Comparison of ENCODE assay signal across 1 cellular context in genomic region chr22:38201718-38202436, GRCh38.
TF ChIP-seq lines count a peak whose summit lies in the region.

MAFF (plus strand) TSS chr22:38201994; CDS start chr22:38213854, 11,860 bp downstream.

TF ChIP-seq in HepG2, 621 proteins besides CTCF, POLR2A, EP300 and RAD21 (continued from another document and continues in another):
- TF ChIP-seq ZNF281 (CRISPR knock-in tag; IDR thresholded peaks at IDR 0.05; ENCODE audit: borderline replicate concordance) = no peak
- TF ChIP-seq, protein P1, sequence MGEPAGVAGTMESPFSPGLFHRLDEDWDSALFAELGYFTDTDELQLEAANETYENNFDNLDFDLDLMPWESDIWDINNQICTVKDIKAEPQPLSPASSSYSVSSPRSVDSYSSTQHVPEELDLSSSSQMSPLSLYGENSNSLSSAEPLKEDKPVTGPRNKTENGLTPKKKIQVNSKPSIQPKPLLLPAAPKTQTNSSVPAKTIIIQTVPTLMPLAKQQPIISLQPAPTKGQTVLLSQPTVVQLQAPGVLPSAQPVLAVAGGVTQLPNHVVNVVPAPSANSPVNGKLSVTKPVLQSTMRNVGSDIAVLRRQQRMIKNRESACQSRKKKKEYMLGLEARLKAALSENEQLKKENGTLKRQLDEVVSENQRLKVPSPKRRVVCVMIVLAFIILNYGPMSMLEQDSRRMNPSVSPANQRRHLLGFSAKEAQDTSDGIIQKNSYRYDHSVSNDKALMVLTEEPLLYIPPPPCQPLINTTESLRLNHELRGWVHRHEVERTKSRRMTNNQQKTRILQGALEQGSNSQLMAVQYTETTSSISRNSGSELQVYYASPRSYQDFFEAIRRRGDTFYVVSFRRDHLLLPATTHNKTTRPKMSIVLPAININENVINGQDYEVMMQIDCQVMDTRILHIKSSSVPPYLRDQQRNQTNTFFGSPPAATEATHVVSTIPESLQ (CRISPR knock-in tag; conservative IDR thresholded peaks at IDR 0.05) = no peak
- TF ChIP-seq NR1H2 (CRISPR knock-in tag; IDR thresholded peaks at IDR 0.05; ENCODE audit: borderline replicate concordance, low read depth) = no peak
- no peak for TF ChIP-seq RORA (CRISPR knock-in tag; IDR thresholded peaks at IDR 0.05)
- no peak for TF ChIP-seq SETDB1 (CRISPR knock-in tag; IDR thresholded peaks at IDR 0.05; ENCODE audit: borderline replicate concordance)
- TF ChIP-seq KAT7 (CRISPR knock-in tag; IDR thresholded peaks at IDR 0.05; ENCODE audit: borderline replicate concordance) = no peak
- TF ChIP-seq ZBED4 (CRISPR knock-in tag; IDR thresholded peaks at IDR 0.05; ENCODE audit: borderline replicate concordance) = no peak
- TF ChIP-seq IRF2 (CRISPR knock-in tag; IDR thresholded peaks at IDR 0.05) = peak; percentile 52; the same call in 1 of the 2 replicates
- no peak for TF ChIP-seq TRIM24 (CRISPR knock-in tag; IDR thresholded peaks at IDR 0.05)
- TF ChIP-seq ZFP90 (CRISPR knock-in tag; IDR thresholded peaks at IDR 0.05; ENCODE audit: borderline replicate concordance) = no peak; the same call in 1 of the 2 replicates
- peak; percentile 21 for TF ChIP-seq SKI (IDR thresholded peaks at IDR 0.05; ENCODE audit: partially characterized antibody)
- TF ChIP-seq, protein P2, sequence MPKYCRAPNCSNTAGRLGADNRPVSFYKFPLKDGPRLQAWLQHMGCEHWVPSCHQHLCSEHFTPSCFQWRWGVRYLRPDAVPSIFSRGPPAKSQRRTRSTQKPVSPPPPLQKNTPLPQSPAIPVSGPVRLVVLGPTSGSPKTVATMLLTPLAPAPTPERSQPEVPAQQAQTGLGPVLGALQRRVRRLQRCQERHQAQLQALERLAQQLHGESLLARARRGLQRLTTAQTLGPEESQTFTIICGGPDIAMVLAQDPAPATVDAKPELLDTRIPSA (CRISPR knock-in tag; IDR thresholded peaks at IDR 0.05; ENCODE audit: borderline replicate concordance) = no peak
- no peak for TF ChIP-seq TBL1XR1 (IDR thresholded peaks at IDR 0.05; ENCODE audit: borderline replicate concordance, low read length, partially characterized antibody)
- TF ChIP-seq ZNF841 (CRISPR knock-in tag; IDR thresholded peaks at IDR 0.05; ENCODE audit: borderline replicate concordance) = no peak
- no peak for TF ChIP-seq ZNF639 (CRISPR knock-in tag; conservative IDR thresholded peaks at IDR 0.05)
- no peak for TF ChIP-seq ZNF713 (CRISPR knock-in tag; IDR thresholded peaks at IDR 0.05)
- 0 out of 2 replicates have a peak, but pooled peaks have one; percentile 1 for TF ChIP-seq PHF21A (CRISPR knock-in tag; IDR thresholded peaks at IDR 0.05)
- no peak for TF ChIP-seq ZKSCAN1 (IDR thresholded peaks at IDR 0.05; ENCODE audit: low read length)
- TF ChIP-seq, protein P3, sequence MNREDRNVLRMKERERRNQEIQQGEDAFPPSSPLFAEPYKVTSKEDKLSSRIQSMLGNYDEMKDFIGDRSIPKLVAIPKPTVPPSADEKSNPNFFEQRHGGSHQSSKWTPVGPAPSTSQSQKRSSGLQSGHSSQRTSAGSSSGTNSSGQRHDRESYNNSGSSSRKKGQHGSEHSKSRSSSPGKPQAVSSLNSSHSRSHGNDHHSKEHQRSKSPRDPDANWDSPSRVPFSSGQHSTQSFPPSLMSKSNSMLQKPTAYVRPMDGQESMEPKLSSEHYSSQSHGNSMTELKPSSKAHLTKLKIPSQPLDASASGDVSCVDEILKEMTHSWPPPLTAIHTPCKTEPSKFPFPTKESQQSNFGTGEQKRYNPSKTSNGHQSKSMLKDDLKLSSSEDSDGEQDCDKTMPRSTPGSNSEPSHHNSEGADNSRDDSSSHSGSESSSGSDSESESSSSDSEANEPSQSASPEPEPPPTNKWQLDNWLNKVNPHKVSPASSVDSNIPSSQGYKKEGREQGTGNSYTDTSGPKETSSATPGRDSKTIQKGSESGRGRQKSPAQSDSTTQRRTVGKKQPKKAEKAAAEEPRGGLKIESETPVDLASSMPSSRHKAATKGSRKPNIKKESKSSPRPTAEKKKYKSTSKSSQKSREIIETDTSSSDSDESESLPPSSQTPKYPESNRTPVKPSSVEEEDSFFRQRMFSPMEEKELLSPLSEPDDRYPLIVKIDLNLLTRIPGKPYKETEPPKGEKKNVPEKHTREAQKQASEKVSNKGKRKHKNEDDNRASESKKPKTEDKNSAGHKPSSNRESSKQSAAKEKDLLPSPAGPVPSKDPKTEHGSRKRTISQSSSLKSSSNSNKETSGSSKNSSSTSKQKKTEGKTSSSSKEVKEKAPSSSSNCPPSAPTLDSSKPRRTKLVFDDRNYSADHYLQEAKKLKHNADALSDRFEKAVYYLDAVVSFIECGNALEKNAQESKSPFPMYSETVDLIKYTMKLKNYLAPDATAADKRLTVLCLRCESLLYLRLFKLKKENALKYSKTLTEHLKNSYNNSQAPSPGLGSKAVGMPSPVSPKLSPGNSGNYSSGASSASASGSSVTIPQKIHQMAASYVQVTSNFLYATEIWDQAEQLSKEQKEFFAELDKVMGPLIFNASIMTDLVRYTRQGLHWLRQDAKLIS (CRISPR knock-in tag; IDR thresholded peaks at IDR 0.05) = no peak
- no peak; the same call in 1 of the 2 replicates for TF ChIP-seq GPN1 (CRISPR knock-in tag; IDR thresholded peaks at IDR 0.05; ENCODE audit: borderline replicate concordance)
- no peak for TF ChIP-seq ADNP (CRISPR knock-in tag; IDR thresholded peaks at IDR 0.05)
- TF ChIP-seq SNRNP70 (IDR thresholded peaks at IDR 0.05; ENCODE audit: low read depth, low read length) = no peak
- no peak for TF ChIP-seq NFE2 (CRISPR knock-in tag; IDR thresholded peaks at IDR 0.05)
- TF ChIP-seq, protein P4, sequence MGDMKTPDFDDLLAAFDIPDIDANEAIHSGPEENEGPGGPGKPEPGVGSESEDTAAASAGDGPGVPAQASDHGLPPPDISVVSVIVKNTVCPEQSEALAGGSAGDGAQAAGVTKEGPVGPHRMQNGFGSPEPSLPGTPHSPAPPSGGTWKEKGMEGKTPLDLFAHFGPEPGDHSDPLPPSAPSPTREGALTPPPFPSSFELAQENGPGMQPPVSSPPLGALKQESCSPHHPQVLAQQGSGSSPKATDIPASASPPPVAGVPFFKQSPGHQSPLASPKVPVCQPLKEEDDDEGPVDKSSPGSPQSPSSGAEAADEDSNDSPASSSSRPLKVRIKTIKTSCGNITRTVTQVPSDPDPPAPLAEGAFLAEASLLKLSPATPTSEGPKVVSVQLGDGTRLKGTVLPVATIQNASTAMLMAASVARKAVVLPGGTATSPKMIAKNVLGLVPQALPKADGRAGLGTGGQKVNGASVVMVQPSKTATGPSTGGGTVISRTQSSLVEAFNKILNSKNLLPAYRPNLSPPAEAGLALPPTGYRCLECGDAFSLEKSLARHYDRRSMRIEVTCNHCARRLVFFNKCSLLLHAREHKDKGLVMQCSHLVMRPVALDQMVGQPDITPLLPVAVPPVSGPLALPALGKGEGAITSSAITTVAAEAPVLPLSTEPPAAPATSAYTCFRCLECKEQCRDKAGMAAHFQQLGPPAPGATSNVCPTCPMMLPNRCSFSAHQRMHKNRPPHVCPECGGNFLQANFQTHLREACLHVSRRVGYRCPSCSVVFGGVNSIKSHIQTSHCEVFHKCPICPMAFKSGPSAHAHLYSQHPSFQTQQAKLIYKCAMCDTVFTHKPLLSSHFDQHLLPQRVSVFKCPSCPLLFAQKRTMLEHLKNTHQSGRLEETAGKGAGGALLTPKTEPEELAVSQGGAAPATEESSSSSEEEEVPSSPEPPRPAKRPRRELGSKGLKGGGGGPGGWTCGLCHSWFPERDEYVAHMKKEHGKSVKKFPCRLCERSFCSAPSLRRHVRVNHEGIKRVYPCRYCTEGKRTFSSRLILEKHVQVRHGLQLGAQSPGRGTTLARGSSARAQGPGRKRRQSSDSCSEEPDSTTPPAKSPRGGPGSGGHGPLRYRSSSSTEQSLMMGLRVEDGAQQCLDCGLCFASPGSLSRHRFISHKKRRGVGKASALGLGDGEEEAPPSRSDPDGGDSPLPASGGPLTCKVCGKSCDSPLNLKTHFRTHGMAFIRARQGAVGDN (CRISPR knock-in tag; IDR thresholded peaks at IDR 0.05) = peak; percentile 39
- TF ChIP-seq ZBTB14 (CRISPR knock-in tag; IDR thresholded peaks at IDR 0.05) = no peak
- TF ChIP-seq, protein P5, sequence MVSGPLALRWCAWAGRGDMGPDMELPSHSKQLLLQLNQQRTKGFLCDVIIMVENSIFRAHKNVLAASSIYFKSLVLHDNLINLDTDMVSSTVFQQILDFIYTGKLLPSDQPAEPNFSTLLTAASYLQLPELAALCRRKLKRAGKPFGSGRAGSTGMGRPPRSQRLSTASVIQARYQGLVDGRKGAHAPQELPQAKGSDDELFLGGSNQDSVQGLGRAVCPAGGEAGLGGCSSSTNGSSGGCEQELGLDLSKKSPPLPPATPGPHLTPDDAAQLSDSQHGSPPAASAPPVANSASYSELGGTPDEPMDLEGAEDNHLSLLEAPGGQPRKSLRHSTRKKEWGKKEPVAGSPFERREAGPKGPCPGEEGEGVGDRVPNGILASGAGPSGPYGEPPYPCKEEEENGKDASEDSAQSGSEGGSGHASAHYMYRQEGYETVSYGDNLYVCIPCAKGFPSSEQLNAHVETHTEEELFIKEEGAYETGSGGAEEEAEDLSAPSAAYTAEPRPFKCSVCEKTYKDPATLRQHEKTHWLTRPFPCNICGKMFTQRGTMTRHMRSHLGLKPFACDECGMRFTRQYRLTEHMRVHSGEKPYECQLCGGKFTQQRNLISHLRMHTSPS (CRISPR knock-in tag; IDR thresholded peaks at IDR 0.05; ENCODE audit: low read depth) = no peak
- no peak; the same call in 1 of the 2 replicates for TF ChIP-seq ZNF605 (CRISPR knock-in tag; IDR thresholded peaks at IDR 0.05)
- TF ChIP-seq, protein P6, sequence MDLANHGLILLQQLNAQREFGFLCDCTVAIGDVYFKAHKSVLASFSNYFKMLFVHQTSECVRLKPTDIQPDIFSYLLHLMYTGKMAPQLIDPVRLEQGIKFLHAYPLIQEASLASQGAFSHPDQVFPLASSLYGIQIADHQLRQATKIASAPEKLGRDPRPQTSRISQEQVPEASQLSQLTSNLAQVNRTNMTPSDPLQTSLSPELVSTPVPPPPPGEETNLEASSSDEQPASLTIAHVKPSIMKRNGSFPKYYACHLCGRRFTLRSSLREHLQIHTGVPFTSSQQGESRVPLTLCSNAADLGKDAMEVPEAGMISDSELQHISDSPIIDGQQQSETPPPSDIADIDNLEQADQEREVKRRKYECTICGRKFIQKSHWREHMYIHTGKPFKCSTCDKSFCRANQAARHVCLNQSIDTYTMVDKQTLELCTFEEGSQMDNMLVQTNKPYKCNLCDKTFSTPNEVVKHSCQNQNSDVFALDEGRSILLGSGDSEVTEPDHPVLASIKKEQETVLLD (CRISPR knock-in tag; IDR thresholded peaks at IDR 0.05; ENCODE audit: low read depth) = no peak
- TF ChIP-seq MYNN (CRISPR knock-in tag; IDR thresholded peaks at IDR 0.05; ENCODE audit: low read depth) = no peak
